8 cellular contexts compared by ENCODE assay signal in genomic region chr22:41403532-41404318, GRCh38. TPM values are rescaled to one million over a fixed set of nuclear protein-coding genes. Genes with fewer than 3 reads are reported as not detected.
A peak's percentile ranks its signal among the peaks of the same experiment; 100 is the strongest.
DNase-seq lines count a peak whose midpoint lies in the region; ATAC-seq and TF ChIP-seq lines count a peak whose summit lies in the region.

No MANE protein-coding gene starts in this region.

- no peaks in the 10 kb centered on the region for H3K9me3 ChIP-seq in spleen

- H3K27ac Mint-ChIP-seq in WTC11 (peak overlapping the region; percentile 63; the same call in 1 of the 2 replicates), MCF 10A (ENCODE audit: low read depth, unreplicated experiment) (peak overlapping the region; percentile 8)

- DNase-seq in GF-D8 (lab: John Stamatoyannopoulos, UW) (peak; percentile 56), NCI-H2196 (lab: John Stamatoyannopoulos, UW; ENCODE audit: unreplicated experiment) (peak; percentile 95), WTC11 (ENCODE audit: low spot score) (peak; percentile 88), MCF 10A (ENCODE audit: unreplicated experiment) (peak; percentile 93), iPS-NIHi11 (ENCODE audit: low spot score) (peak; percentile 98), spleen (peak; percentile 95)

- H3K27me3 ChIP-seq in spleen (replicated peaks in 1 of 7): no peaks in the 10 kb centered on the region

- BruUV-seq in MCF 10A (replicated peaks; lab: Mats Ljungman, UMichigan): no TSS peak

- intact Hi-C loops in MCF 10A (cut with micrococcal nuclease): loop anchor here (1.0 kb wide), 1 partner anchor 114 kb away; no protein-coding TSS in a partner anchor
- intact Hi-C loops in spleen (cut with DNase I; ENCODE audit: low total_unique reads): loop anchor here (5.0 kb wide), 1 partner anchor 114 kb away; no protein-coding TSS in a partner anchor

- H3K9me3 Mint-ChIP-seq in WTC11: no peaks in the 10 kb centered on the region
- no peaks in the 10 kb centered on the region for H3K9me3 Mint-ChIP-seq in MCF 10A (ENCODE audit: unreplicated experiment)

- H3K4me3 Mint-ChIP-seq in WTC11 (no peak overlapping the region), MCF 10A (ENCODE audit: unreplicated experiment) (no peak overlapping the region)

- TF ChIP-seq POLR2A in spleen (IDR thresholded peaks at IDR 0.05): no peak

- POLR2A ChIA-PET in WTC11 (lab: Charles Lee) (interaction anchor here (0.6 to 2.1 kb wide), 7 partner anchors 23 to 194 kb away, joined by 3 to 10 read pairs (median 3); partner anchors contain the start of genes PHF5A, TEF and TOB2), MCF 10A (lab: Yijun Ruan, JAX) (interaction anchor here (0.5 to 4.7 kb wide), 14 partner anchors 23 to 381 kb away, joined by 3 to 58 read pairs (median 4); partner anchors contain the start of genes ACO2, PHF5A, TEF and TOB2)

- H3K36me3 Mint-ChIP-seq in WTC11 (no peaks in the 10 kb centered on the region), MCF 10A (ENCODE audit: insufficient read depth, unreplicated experiment) (no peaks in the 10 kb centered on the region)

- H3K4me1 Mint-ChIP-seq in WTC11 (peaks cover 2% of the 10 kb centered on the region; the same call in 1 of the 2 replicates), MCF 10A (ENCODE audit: insufficient read depth, unreplicated experiment) (peaks cover 13% of the 10 kb centered on the region)

- H3K27me3 Mint-ChIP-seq in WTC11 (ENCODE audit: low read depth) (no peaks in the 10 kb centered on the region), MCF 10A (ENCODE audit: insufficient read depth, unreplicated experiment) (no peaks in the 10 kb centered on the region)

- H3K4me1 ChIP-seq in spleen: peaks cover 8 to 26% (median 18%) of the 10 kb centered on the region in 6 donors

- peak; percentile 85 for TF ChIP-seq CTCF in WTC11 (IDR thresholded peaks at IDR 0.05)
- peak; percentile 86 for TF ChIP-seq CTCF in MCF 10A (IDR thresholded peaks at IDR 0.05; ENCODE audit: unreplicated experiment)
- TF ChIP-seq CTCF in spleen (IDR thresholded peaks at IDR 0.05 in 8 of 11, conservative IDR thresholded peaks at IDR 0.05 in 3 of 11): peak; percentile 93 to 99 (median 96)

- peaks cover 0 to 9% (median 0%) of the 10 kb centered on the region in 6 donors for H3K36me3 ChIP-seq in spleen

- CTCF ChIA-PET in WTC11 (lab: Charles Lee): interaction anchor here (0.5 to 4.6 kb wide), 57 partner anchors 10 to 546 kb away, joined by 3 to 110 read pairs (median 8); partner anchors contain the start of genes ACO2, CSDC2, DESI1 and PHF5A
- CTCF ChIA-PET in MCF 10A (lab: Yijun Ruan, JAX): interaction anchor here (0.5 to 4.6 kb wide), 32 partner anchors 8 to 264 kb away, joined by 3 to 95 read pairs (median 4); partner anchors contain the start of genes ACO2, PHF5A and POLR3H

- peak overlapping the region in 2 of 8 donors; percentile 1 to 52 for H3K27ac ChIP-seq in spleen

- WGBS in spleen, 5 donors: 18 to 22% (median 20%) methylated on average over 13 to 18 of the region's 18 CpGs

- H3K4me3 ChIP-seq in spleen: peak overlapping the region in 1 of 8 donors; percentile 35

- ATAC-seq in HG02642 (IDR thresholded peaks at IDR 0.05; ENCODE audit: poor library complexity, unreplicated experiment) (peak; percentile 74), WTC11 (peak; percentile 97), HG02840 (IDR thresholded peaks at IDR 0.05; ENCODE audit: low FRiP score, unreplicated experiment) (no peak)

TF ChIP-seq in WTC11, 78 proteins besides CTCF, POLR2A, EP300 and RAD21:
- 0 out of 2 replicates have a peak, but pooled peaks have one; percentile 29 for TF ChIP-seq ARID4B (CRISPR knock-in tag; IDR thresholded peaks at IDR 0.05; ENCODE audit: borderline replicate concordance)
- peak; percentile 49; the same call in 1 of the 2 replicates for TF ChIP-seq MAX (CRISPR knock-in tag; IDR thresholded peaks at IDR 0.05)
- TF ChIP-seq CDX4 (CRISPR knock-in tag; IDR thresholded peaks at IDR 0.05; ENCODE audit: borderline replicate concordance): no peak
- TF ChIP-seq MLX (CRISPR knock-in tag; IDR thresholded peaks at IDR 0.05): no peak
- peak; percentile 64; the same call in 1 of the 2 replicates for TF ChIP-seq TEAD1 (CRISPR knock-in tag; IDR thresholded peaks at IDR 0.05)
- TF ChIP-seq TEAD4 (CRISPR knock-in tag; IDR thresholded peaks at IDR 0.05): peak; percentile 48; the same call in 1 of the 2 replicates
- TF ChIP-seq CREB1 (CRISPR knock-in tag; IDR thresholded peaks at IDR 0.05): no peak
- no peak for TF ChIP-seq ZNF425 (CRISPR knock-in tag; conservative IDR thresholded peaks at IDR 0.05)

RNA-seq across cellular contexts. Expression of gene TEF, which starts 22.0 kb away (rescaled TPM):
- 9.8 to 12.0 TPM (median 10.2 TPM) in 3 replicates for total RNA-seq in WTC11 (2021)
- total RNA-seq in MCF 10A (2022): 2.2 and 4.2 TPM in 2 replicates
- total RNA-seq in spleen: 10 to 100 TPM in 6 of 7 donors, 1 to 10 TPM in 1; 7.6 to 29.9 (median 13.6) TPM
- polyA plus RNA-seq in spleen: 1 to 10 TPM; 2.2 to 7.6 (median 3.0) TPM

RNA-seq across cellular contexts. Expression of gene TOB2, which starts 42.9 kb away (rescaled TPM):
- 46.6 to 52.2 TPM (median 49.4 TPM) in 3 replicates for total RNA-seq in WTC11 (2021)
- 25.4 and 26.9 TPM in 2 replicates for total RNA-seq in MCF 10A (2022)
- total RNA-seq in spleen: 10 to 100 TPM; 30.9 to 52.4 (median 44.8) TPM
- 10 to 100 TPM in 1 of 3 donors, 1 to 10 TPM in 2; 7.5 to 17.1 (median 8.9) TPM for polyA plus RNA-seq in spleen
